ENCODE assay signal across 28 cellular contexts in genomic region chr19:33420821-33421220, GRCh38.
"Had no signal": no experiment of that assay in that cellular context is flagged by ENCODE, and none has a peak within 500 bp of the region (broad histone marks: within the 10 kb centered on the region; RNA-seq: fewer than 3 reads in every experiment).

No MANE protein-coding gene starts in this region.

- H3K27me3 ChIP-seq: ascending aorta, cardiac muscle cell had no signal

- H3K4me3 ChIP-seq: ascending aorta, cardiac muscle cell had no signal

- H3K9me3 ChIP-seq: ascending aorta had no signal

- H3K4me1 ChIP-seq: ascending aorta had no signal

- ATAC-seq: activated CD8-positive, alpha-beta memory T cell treated with anti-CD3 and anti-CD28 coated beads, Interleukin-2, amount 10 ng/mL, durations not matched to agents 7 days and 5 days; activated CD8-positive, alpha-beta T cell treated with anti-CD3 and anti-CD28 coated beads, Interleukin-2, amount 10 ng/mL, durations not matched to agents 7 days and 5 days; activated naive CD8-positive, alpha-beta T cell treated with anti-CD3 and anti-CD28 coated beads, Interleukin-2, amount 50 U/mL, for 24 hours had no signal

- H3K36me3 ChIP-seq: ascending aorta, cardiac muscle cell had no signal

- DNase-seq: activated B cell treated with CpG ODN at 0.5 μM for 24 hours; activated CD4-positive, alpha-beta memory T cell treated with anti-CD3 and anti-CD28 coated beads, Interleukin-2, amount 10 ng/mL, durations not matched to agents 7 days and 5 days; activated CD4-positive, alpha-beta T cell treated with anti-CD3 and anti-CD28 coated beads for 4 hours; activated CD4-positive, alpha-beta T cell treated with anti-CD3 and anti-CD28 coated beads, Interleukin-2, amount 10 ng/mL, durations not matched to agents 24 days and 14 days; activated CD4-positive, alpha-beta T cell treated with anti-CD3 and anti-CD28 coated beads, Interleukin-2, amount 50 U/mL, for 48 hours; activated CD4-positive, CD25-positive, alpha-beta regulatory T cell treated with anti-CD3 and anti-CD28 coated beads, Interleukin-2, amount 50 U/mL, for 72 hours; activated CD8-positive, alpha-beta memory T cell treated with anti-CD3 and anti-CD28 coated beads for 24 hours; activated CD8-positive, alpha-beta memory T cell treated with anti-CD3 and anti-CD28 coated beads, Interleukin-2, amount 10 ng/mL, durations not matched to agents 7 days and 5 days; activated CD8-positive, alpha-beta memory T cell treated with anti-CD3 and anti-CD28 coated beads, Interleukin-2, amount 50 U/mL, for 48 hours; activated CD8-positive, alpha-beta T cell treated with anti-CD3 and anti-CD28 coated beads, Interleukin-2, amount 10 ng/mL, durations not matched to agents 7 days and 5 days; activated effector memory CD4-positive, alpha-beta T cell treated with Interleukin-2 at 50 U/mL for 16 hours; activated gamma-delta T cell; activated naive CD4-positive, alpha-beta T cell treated with anti-CD3 and anti-CD28 coated beads, Interleukin-2, amount 10 ng/mL, durations not matched to agents 7 days and 5 days; activated naive CD4-positive, alpha-beta T cell treated with Interleukin-2 at 50 U/mL for 16 hours; activated naive CD8-positive, alpha-beta T cell treated with anti-CD3 and anti-CD28 coated beads, Interleukin-2, amount 10 ng/mL, durations not matched to agents 7 days and 5 days; activated naive CD8-positive, alpha-beta T cell treated with anti-CD3 and anti-CD28 coated beads, Interleukin-2, amount 50 U/mL, for 24 hours; activated T-cell treated with anti-CD3 and anti-CD28 coated beads, Interleukin-2, amount 50 U/mL, for 24 hours; activated T-cell treated with anti-CD3 and anti-CD28 coated beads, Interleukin-2, amount 50 U/mL, for 48 hours; amygdala; central memory CD4-positive, alpha-beta T cell; T-helper 1 cell; T-helper 2 cell; T-helper 9 cell had no signal

- H3K27ac ChIP-seq: ascending aorta, cardiac muscle cell, VCaP had no signal

- FAIRE-seq: bronchial epithelial cell, TTC549 had no signal
